9 cellular contexts compared by ENCODE assay signal in the genomic region with DNA sequence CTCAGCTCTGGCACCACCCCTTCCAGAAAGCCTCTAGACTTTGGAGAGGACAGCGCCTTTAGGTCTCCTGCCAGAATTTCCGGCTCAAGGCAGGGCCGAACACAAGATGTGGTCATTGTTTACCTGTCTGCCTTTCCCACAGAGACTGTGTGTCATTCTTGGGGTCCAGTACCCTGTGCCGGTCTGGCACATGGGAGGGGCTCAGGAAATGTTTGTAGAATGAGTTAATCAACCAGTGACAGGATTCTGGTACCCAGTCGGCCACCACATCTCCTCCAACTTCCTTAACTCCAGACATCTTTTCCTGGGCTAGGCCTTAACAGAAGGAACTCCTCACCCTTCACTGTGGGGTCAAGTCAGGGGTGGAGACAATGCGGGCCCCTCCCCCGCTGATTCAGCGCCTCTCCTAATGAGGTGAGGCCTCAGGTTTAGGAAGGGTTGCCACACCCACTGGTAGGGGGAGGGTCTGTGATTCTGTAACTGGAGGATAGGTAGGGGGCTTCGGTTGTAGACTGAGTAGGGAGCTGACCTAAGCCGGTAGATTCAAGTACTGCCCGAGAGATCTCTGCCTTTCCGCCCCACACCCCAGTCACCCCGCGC. TPM values are rescaled to one million over a fixed set of nuclear protein-coding genes. Genes with fewer than 3 reads are reported as not detected.
DNase-seq lines count a peak whose midpoint lies in the region; ATAC-seq, FAIRE-seq and TF ChIP-seq lines count a peak whose summit lies in the region.
"Had no signal": no experiment of that assay in that cellular context is flagged by ENCODE, and none has a peak within 500 bp of the region (broad histone marks: within the 10 kb centered on the region; RNA-seq: fewer than 3 reads in every experiment).

No MANE protein-coding gene starts in this region.

- no peak for FAIRE-seq in RCC 7860 (lab: Jason Lieb, UNC)
- FAIRE-seq: A204.1 had no signal

- TF ChIP-seq EP300 in stomach (IDR thresholded peaks at IDR 0.05), result no peak

- peak overlapping the region; percentile 85 for H3K4me3 ChIP-seq in lower lobe of right lung
- H3K4me3 ChIP-seq in stomach, result peak overlapping the region; percentile 56 to 66 (median 64)

- H3K36me3 ChIP-seq in lower lobe of right lung (no peaks in the 10 kb centered on the region), stomach (peaks cover under 1 to 15% (median 10%) of the 10 kb centered on the region in 4 donors)

- ATAC-seq in HG02798 (IDR thresholded peaks at IDR 0.05; ENCODE audit: poor library complexity, unreplicated experiment), result peak; percentile 21
- peak; percentile 77 to 87 for ATAC-seq in lower lobe of right lung

- H3K4me1 ChIP-seq in lower lobe of right lung (peaks cover 50% of the 10 kb centered on the region), stomach (peaks cover 45 to 67% (median 51%) of the 10 kb centered on the region in 4 donors)

- DNase-seq in DMS 273 (lab: John Stamatoyannopoulos, UW; ENCODE audit: unreplicated experiment), result peak; percentile 62
- DNase-seq in DMS 273 treated with DMSO at 0.1 percent for 48 hours (lab: John Stamatoyannopoulos, UW), result no peak
- peak; percentile 41 for DNase-seq in RCC 7860 (ENCODE audit: low spot score)
- DNase-seq in cerebellar cortex (ENCODE audit: low spot score), result peak; percentile 76
- peak; percentile 76 for DNase-seq in lower lobe of right lung
- DNase-seq in stomach, result peak; percentile 80
- DNase-seq in NCI-H187 treated with DMSO at 0.1 percent for 48 hours (lab: John Stamatoyannopoulos, UW), result no peak

- H3K27me3 ChIP-seq in lower lobe of right lung (ENCODE audit: low read depth), result no peaks in the 10 kb centered on the region
- H3K27me3 ChIP-seq in stomach, result peaks cover 0 to 10% (median 0%) of the 10 kb centered on the region in 3 donors

- intact Hi-C loops in lower lobe of right lung (cut with DNase I) (no loop called here), stomach (cut with DNase I; ENCODE audit: low total_unique reads) (no loop called here)

- no peaks in the 10 kb centered on the region for H3K9me3 ChIP-seq in lower lobe of right lung
- H3K9me3 ChIP-seq in stomach, result no peaks in the 10 kb centered on the region

- TF ChIP-seq CTCF in lower lobe of right lung (IDR thresholded peaks at IDR 0.05) (no peak), stomach (IDR thresholded peaks at IDR 0.05) (no peak)

- H3K27ac ChIP-seq in lower lobe of right lung (peak overlapping the region; percentile 97), stomach (peak overlapping the region; percentile 94 to 99 (median 96))

- TF ChIP-seq POLR2A in stomach (IDR thresholded peaks at IDR 0.05), result no peak

- WGBS in stomach, 5 donors, result 4 to 11% (median 8%) methylated on average over 14 of the region's 14 CpGs

RNA-seq across cellular contexts. Expression of gene PCDH1, which starts 29.3 kb away (rescaled TPM):
- total RNA-seq in lower lobe of right lung (55.7 TPM), stomach (10 to 100 TPM; 35.3 to 96.9 (median 79.1) TPM)
- polyA plus RNA-seq in stomach, result 10 to 100 TPM in 2 of 3 donors, 1 to 10 TPM in 1; 8.7 to 20.9 (median 10.6) TPM

Comparison
In these comparisons a context has a peak if more than half of its experiments do, and no peak if none do; other contexts are left out.
1. DNase-seq: peak in DMS 273 (single experiment), RCC 7860 (single experiment), cerebellar cortex (single experiment), lower lobe of right lung (single experiment) and stomach (single experiment); none in DMS 273 treated with DMSO at 0.1 percent for 48 hours (single experiment) and NCI-H187 treated with DMSO at 0.1 percent for 48 hours (single experiment).